In the genomic region with DNA sequence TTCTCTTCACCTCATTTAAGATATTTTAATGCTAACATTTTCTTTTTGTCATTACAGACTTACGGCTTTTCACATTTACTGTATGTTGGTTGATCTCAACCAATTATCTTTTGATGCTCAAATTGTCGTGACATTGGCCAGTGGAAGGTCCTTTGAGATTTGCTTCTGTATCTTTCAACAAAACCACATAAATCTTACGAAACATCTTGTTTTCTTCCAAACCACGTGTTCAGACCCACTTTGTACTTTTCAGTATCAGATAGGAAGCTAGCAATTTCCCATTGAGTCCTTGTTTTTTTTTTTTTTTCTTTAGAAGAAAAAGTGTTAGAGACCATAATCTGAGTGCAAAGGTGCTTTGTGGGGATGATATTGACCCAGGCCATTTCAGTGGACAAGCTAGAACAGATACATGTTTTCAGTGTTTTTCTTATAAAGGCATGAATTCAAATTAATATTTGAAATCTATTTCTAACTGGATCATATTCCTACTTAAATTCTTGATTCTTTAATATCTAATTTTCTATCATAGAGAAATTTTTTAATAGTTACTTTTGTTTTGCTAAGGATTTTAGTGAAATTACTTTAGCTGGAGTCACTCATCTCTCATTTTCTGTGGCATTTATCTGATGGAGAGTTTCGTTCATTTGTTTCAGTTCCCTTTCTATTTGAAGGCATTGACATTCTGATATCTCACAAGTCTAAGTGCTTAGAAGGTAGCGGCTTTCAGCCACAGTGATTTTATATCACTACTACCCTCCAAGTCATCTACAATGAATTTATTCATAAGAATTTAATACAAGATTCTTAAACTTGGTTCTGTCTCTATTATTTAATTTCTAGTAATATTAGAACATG, we compare ENCODE assay signal across 10 cellular contexts. TPM values are rescaled to one million over a fixed set of nuclear protein-coding genes. Genes with fewer than 3 reads are reported as not detected.
A peak's percentile ranks its signal among the peaks of the same experiment; 100 is the strongest.
DNase-seq lines count a peak whose midpoint lies in the region; ATAC-seq and TF ChIP-seq lines count a peak whose summit lies in the region.
"Had no signal": no experiment of that assay in that cellular context is flagged by ENCODE, and none has a peak within 500 bp of the region (broad histone marks: within the 10 kb centered on the region; RNA-seq: fewer than 3 reads in every experiment).

No MANE protein-coding gene starts in this region.

- 94% methylated on average over 6 of the region's 6 CpGs for WGBS in urinary bladder

- H3K4me1 Mint-ChIP-seq in MCF 10A (ENCODE audit: insufficient read depth, unreplicated experiment), result no peaks in the 10 kb centered on the region

- no peaks in the 10 kb centered on the region for H3K4me1 ChIP-seq in urinary bladder (ENCODE audit: insufficient read depth)
- H3K4me1 ChIP-seq in gastrocnemius medialis, result no peaks in the 10 kb centered on the region

- no peaks in the 10 kb centered on the region for H3K27me3 ChIP-seq in gastrocnemius medialis

- BruUV-seq in MCF 10A (replicated peaks; lab: Mats Ljungman, UMichigan), result no TSS peak

- H3K4me3 ChIP-seq in urinary bladder (ENCODE audit: low read depth, low read length), result no peak overlapping the region
- H3K4me3 ChIP-seq in gastrocnemius medialis, result no peak overlapping the region

- peaks cover 8% of the 10 kb centered on the region for H3K36me3 Mint-ChIP-seq in MCF 10A (ENCODE audit: insufficient read depth, unreplicated experiment)

- H3K4me3 Mint-ChIP-seq in MCF 10A (ENCODE audit: unreplicated experiment), result no peak overlapping the region

- in situ Hi-C loops in gastrocnemius medialis (cut with MboI; ENCODE audit: low sequenced_read_pairs in 4 of 4), result no loop called here

- intact Hi-C loops in MCF 10A (cut with micrococcal nuclease), result no loop called here
- intact Hi-C loops in gastrocnemius medialis (cut with DNase I; ENCODE audit: low total_unique reads), result no loop called here

- no peak for TF ChIP-seq POLR2A in gastrocnemius medialis (IDR thresholded peaks at IDR 0.05)

- POLR2A ChIA-PET in MCF 10A (lab: Yijun Ruan, JAX), result interaction anchor here (0.8 kb wide), 1 partner anchor 10 kb away, joined by 4 read pairs; no protein-coding TSS in a partner anchor

- peak; percentile 91 for ATAC-seq in GM19328 (IDR thresholded peaks at IDR 0.05; ENCODE audit: unreplicated experiment)
- ATAC-seq in HG02840 (IDR thresholded peaks at IDR 0.05; ENCODE audit: low FRiP score, unreplicated experiment), result peak; percentile 94
- peak; percentile 94 for ATAC-seq in HG03571 (IDR thresholded peaks at IDR 0.05; ENCODE audit: unreplicated experiment)
- ATAC-seq in gastrocnemius medialis, result no peak

- TF ChIP-seq CTCF in MCF 10A (IDR thresholded peaks at IDR 0.05; ENCODE audit: unreplicated experiment) (no peak), gastrocnemius medialis (IDR thresholded peaks at IDR 0.05 in 4 of 5, conservative IDR thresholded peaks at IDR 0.05 in 1 of 5) (no peak)

- no peaks in the 10 kb centered on the region for H3K9me3 ChIP-seq in gastrocnemius medialis

- peaks cover 9% of the 10 kb centered on the region for H3K36me3 ChIP-seq in urinary bladder (ENCODE audit: insufficient read depth)
- H3K36me3 ChIP-seq in gastrocnemius medialis, result peaks cover 0 to 6% of the 10 kb centered on the region in 2 donors

- H3K27ac ChIP-seq in urinary bladder (ENCODE audit: low read depth) (peak overlapping the region; percentile 5), gastrocnemius medialis (no peak overlapping the region)

- H3K9me3 Mint-ChIP-seq in MCF 10A (ENCODE audit: unreplicated experiment), result no peaks in the 10 kb centered on the region

- no peak overlapping the region for H3K27ac Mint-ChIP-seq in MCF 10A (ENCODE audit: low read depth, unreplicated experiment)

- H3K27me3 Mint-ChIP-seq in MCF 10A (ENCODE audit: insufficient read depth, unreplicated experiment), result no peaks in the 10 kb centered on the region

- CTCF ChIA-PET in MCF 10A (lab: Yijun Ruan, JAX), result interaction anchor here (0.6 kb wide), 1 partner anchor 1992 kb away, joined by 3 read pairs; no protein-coding TSS in a partner anchor

- no peak for DNase-seq in T1000 (lab: John Stamatoyannopoulos, UW)
- DNase-seq in MCF 10A (ENCODE audit: unreplicated experiment), result no peak
- no peak for DNase-seq in gastrocnemius medialis
- DNase-seq: activated T-cell treated with anti-CD3 and anti-CD28 coated beads, Interleukin-2, amount 50 U/mL, for 48 hours; hypothalamus; T-helper 1 cell had no signal

RNA-seq across cellular contexts. Expression of a gene that starts 26.7 kb away (rescaled TPM):
- total RNA-seq in urinary bladder, result 17.3 TPM
- 6.9 TPM for polyA plus RNA-seq in urinary bladder
- 6.3 and 6.5 TPM in 2 replicates for total RNA-seq in MCF 10A (2022)
- 1 to 10 TPM; 2.5 to 5.8 (median 4.5) TPM for total RNA-seq in gastrocnemius medialis

Comparison
In these comparisons a context has a peak if more than half of its experiments do, and no peak if none do; other contexts are left out.
1. ATAC-seq: peak in GM19328 (single experiment), HG02840 (single experiment) and HG03571 (single experiment); none in gastrocnemius medialis (0 of 2).